Comparison of ENCODE assay signal across 8 cellular contexts in the genomic region with DNA sequence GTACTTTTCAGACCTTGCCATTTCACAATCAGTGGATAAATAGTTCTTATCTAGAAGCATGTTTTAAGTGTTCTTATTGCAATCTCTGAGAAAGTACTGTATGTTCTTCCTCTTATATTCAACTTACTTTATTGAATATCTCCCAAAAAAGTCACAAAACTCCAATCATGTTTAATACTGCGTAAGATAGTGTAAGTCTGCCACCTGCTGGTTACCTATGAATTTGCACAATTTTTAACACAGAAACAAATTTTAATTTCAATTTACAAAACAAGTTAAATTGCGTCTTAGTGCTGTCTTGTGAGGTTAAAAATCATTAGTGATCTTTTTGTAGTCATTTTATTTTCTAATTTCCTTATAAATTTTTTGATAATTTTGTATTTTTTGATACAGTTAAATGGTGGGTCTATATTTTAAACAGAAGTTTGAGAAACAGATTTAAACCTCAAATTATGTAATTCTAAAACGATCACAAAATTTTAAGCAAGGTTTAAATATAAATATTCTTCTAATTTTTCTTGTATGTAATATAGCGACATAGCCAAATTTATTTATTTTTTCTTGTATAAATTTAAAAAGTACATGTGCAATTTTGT.
A peak's percentile ranks its signal among the peaks of the same experiment; 100 is the strongest.
DNase-seq lines count a peak whose midpoint lies in the region; ATAC-seq and TF ChIP-seq lines count a peak whose summit lies in the region.

No MANE protein-coding gene starts in this region.

- H3K4me3 ChIP-seq in AG04449 (ENCODE audit: low read depth, low read length) (no peak overlapping the region), GM12875 (ENCODE audit: low read depth, low read length) (no peak overlapping the region), fibroblast of villous mesenchyme (ENCODE audit: low read depth, low read length) (no peak overlapping the region)

- POLR2A ChIA-PET in AG04449 (lab: Yijun Ruan, JAX): no interaction called here

- ATAC-seq in GM21360 (IDR thresholded peaks at IDR 0.05; ENCODE audit: unreplicated experiment) (no peak), HG03457 (IDR thresholded peaks at IDR 0.05; ENCODE audit: unreplicated experiment) (no peak), HG03378 (IDR thresholded peaks at IDR 0.05; ENCODE audit: unreplicated experiment) (no peak)

- CTCF ChIA-PET in AG04449 (lab: Yijun Ruan, JAX): no interaction called here

- peak; percentile 53 for TF ChIP-seq CTCF in AG04449 (IDR thresholded peaks at IDR 0.05; ENCODE audit: insufficient read depth, low read length, missing control alignments)
- peak; percentile 30; the same call in 1 of the 2 replicates for TF ChIP-seq CTCF in GM12875 (IDR thresholded peaks at IDR 0.05; ENCODE audit: borderline replicate concordance, insufficient read depth, low read depth, low read length)
- TF ChIP-seq CTCF in fibroblast of villous mesenchyme (IDR thresholded peaks at IDR 0.05; ENCODE audit: insufficient read depth, low read depth, low read length): peak; percentile 67

- DNase-seq in AG04449 (ENCODE audit: low read depth, low spot score) (no peak), RPMI7951 (ENCODE audit: low read depth) (peak; percentile 4), fibroblast of villous mesenchyme (ENCODE audit: low read depth) (peak; percentile 26), stromal cell of bone marrow (ENCODE audit: low read depth) (peak; percentile 9)
